ENCODE assay signal across 1 cellular context in genomic region chr9:92293452-92294296, GRCh38.
TF ChIP-seq lines count a peak whose summit lies in the region.

IARS1 (minus strand) TSS chr9:92293697; CDS start chr9:92289419, 4,278 bp downstream.

TF ChIP-seq in HepG2, 621 proteins besides CTCF, POLR2A, EP300 and RAD21 (continued from another document and continues in another):
- TF ChIP-seq HNF1A (IDR thresholded peaks at IDR 0.05; ENCODE audit: low read depth) (no peak; the same call in 1 of the 2 replicates), HNF1A (CRISPR knock-in tag; IDR thresholded peaks at IDR 0.05; ENCODE audit: borderline replicate concordance) (peak; percentile 88), EZH2 (conservative IDR thresholded peaks at IDR 0.05; ENCODE audit: low read depth, low read length) (no peak), ZGPAT (CRISPR knock-in tag; IDR thresholded peaks at IDR 0.05) (peak; percentile 88), BATF2 (CRISPR knock-in tag; IDR thresholded peaks at IDR 0.05) (peak; percentile 47; the same call in 1 of the 2 replicates), ZNF501 (CRISPR knock-in tag; IDR thresholded peaks at IDR 0.05) (peak; percentile 86; the same call in 1 of the 2 replicates), ZNF841 (CRISPR knock-in tag; IDR thresholded peaks at IDR 0.05; ENCODE audit: borderline replicate concordance) (peak; percentile 79; the same call in 1 of the 2 replicates), ARID5B (CRISPR knock-in tag; IDR thresholded peaks at IDR 0.05) (peak; percentile 77), ATAD3A (CRISPR knock-in tag; IDR thresholded peaks at IDR 0.05) (no peak), ESRRA (CRISPR knock-in tag; IDR thresholded peaks at IDR 0.05; ENCODE audit: low read depth) (no peak; the same call in none of the 2 replicates), DBP (CRISPR knock-in tag; IDR thresholded peaks at IDR 0.05; ENCODE audit: not compliant biosample characterization) (peak; percentile 76), MAFK (conservative IDR thresholded peaks at IDR 0.05 in 1 of 2, IDR thresholded peaks at IDR 0.05 in 1 of 2; ENCODE audit: low read length in 2 of 2) (no peak), ZNF552 (CRISPR knock-in tag; IDR thresholded peaks at IDR 0.05; ENCODE audit: borderline replicate concordance) (no peak), ZNF709 (CRISPR knock-in tag; IDR thresholded peaks at IDR 0.05) (peak; percentile 91), ZNF556 (CRISPR knock-in tag; IDR thresholded peaks at IDR 0.05; ENCODE audit: borderline replicate concordance) (peak; percentile 88), IRF2 (CRISPR knock-in tag; IDR thresholded peaks at IDR 0.05) (peak; percentile 96), ZNF10 (CRISPR knock-in tag; IDR thresholded peaks at IDR 0.05; ENCODE audit: borderline replicate concordance, low read depth) (no peak), PLRG1 (conservative IDR thresholded peaks at IDR 0.05) (no peak), ZNF296 (CRISPR knock-in tag; conservative IDR thresholded peaks at IDR 0.05) (no peak), SKI (IDR thresholded peaks at IDR 0.05; ENCODE audit: partially characterized antibody) (peak; percentile 37), ATF1 (CRISPR knock-in tag; IDR thresholded peaks at IDR 0.05) (peak; percentile 89), HNRNPH1 (optimal IDR thresholded peaks at IDR 0.05; ENCODE audit: low read depth, low read length) (peak; percentile 83)
- TF ChIP-seq, protein P1, sequence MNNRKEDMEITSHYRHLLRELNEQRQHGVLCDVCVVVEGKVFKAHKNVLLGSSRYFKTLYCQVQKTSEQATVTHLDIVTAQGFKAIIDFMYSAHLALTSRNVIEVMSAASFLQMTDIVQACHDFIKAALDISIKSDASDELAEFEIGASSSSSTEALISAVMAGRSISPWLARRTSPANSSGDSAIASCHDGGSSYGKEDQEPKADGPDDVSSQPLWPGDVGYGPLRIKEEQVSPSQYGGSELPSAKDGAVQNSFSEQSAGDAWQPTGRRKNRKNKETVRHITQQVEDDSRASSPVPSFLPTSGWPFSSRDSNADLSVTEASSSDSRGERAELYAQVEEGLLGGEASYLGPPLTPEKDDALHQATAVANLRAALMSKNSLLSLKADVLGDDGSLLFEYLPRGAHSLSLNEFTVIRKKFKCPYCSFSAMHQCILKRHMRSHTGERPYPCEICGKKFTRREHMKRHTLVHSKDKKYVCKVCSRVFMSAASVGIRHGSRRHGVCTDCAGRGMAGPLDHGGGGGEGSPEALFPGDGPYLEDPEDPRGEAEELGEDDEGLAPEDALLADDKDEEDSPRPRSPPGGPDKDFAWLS (CRISPR knock-in tag; IDR thresholded peaks at IDR 0.05; ENCODE audit: borderline replicate concordance) = 0 out of 2 replicates have a peak, but pooled peaks have one; percentile 73
- TF ChIP-seq, protein P2, sequence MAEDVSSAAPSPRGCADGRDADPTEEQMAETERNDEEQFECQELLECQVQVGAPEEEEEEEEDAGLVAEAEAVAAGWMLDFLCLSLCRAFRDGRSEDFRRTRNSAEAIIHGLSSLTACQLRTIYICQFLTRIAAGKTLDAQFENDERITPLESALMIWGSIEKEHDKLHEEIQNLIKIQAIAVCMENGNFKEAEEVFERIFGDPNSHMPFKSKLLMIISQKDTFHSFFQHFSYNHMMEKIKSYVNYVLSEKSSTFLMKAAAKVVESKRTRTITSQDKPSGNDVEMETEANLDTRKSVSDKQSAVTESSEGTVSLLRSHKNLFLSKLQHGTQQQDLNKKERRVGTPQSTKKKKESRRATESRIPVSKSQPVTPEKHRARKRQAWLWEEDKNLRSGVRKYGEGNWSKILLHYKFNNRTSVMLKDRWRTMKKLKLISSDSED (CRISPR knock-in tag; IDR thresholded peaks at IDR 0.05) = no peak
- TF ChIP-seq, protein P3, sequence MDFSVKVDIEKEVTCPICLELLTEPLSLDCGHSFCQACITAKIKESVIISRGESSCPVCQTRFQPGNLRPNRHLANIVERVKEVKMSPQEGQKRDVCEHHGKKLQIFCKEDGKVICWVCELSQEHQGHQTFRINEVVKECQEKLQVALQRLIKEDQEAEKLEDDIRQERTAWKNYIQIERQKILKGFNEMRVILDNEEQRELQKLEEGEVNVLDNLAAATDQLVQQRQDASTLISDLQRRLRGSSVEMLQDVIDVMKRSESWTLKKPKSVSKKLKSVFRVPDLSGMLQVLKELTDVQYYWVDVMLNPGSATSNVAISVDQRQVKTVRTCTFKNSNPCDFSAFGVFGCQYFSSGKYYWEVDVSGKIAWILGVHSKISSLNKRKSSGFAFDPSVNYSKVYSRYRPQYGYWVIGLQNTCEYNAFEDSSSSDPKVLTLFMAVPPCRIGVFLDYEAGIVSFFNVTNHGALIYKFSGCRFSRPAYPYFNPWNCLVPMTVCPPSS (IDR thresholded peaks at IDR 0.05) = no peak
- TF ChIP-seq, protein P4, sequence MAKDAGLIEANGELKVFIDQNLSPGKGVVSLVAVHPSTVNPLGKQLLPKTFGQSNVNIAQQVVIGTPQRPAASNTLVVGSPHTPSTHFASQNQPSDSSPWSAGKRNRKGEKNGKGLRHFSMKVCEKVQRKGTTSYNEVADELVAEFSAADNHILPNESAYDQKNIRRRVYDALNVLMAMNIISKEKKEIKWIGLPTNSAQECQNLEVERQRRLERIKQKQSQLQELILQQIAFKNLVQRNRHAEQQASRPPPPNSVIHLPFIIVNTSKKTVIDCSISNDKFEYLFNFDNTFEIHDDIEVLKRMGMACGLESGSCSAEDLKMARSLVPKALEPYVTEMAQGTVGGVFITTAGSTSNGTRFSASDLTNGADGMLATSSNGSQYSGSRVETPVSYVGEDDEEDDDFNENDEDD (CRISPR knock-in tag; IDR thresholded peaks at IDR 0.05; ENCODE audit: borderline replicate concordance) = peak; percentile 95
- TF ChIP-seq, protein P5, sequence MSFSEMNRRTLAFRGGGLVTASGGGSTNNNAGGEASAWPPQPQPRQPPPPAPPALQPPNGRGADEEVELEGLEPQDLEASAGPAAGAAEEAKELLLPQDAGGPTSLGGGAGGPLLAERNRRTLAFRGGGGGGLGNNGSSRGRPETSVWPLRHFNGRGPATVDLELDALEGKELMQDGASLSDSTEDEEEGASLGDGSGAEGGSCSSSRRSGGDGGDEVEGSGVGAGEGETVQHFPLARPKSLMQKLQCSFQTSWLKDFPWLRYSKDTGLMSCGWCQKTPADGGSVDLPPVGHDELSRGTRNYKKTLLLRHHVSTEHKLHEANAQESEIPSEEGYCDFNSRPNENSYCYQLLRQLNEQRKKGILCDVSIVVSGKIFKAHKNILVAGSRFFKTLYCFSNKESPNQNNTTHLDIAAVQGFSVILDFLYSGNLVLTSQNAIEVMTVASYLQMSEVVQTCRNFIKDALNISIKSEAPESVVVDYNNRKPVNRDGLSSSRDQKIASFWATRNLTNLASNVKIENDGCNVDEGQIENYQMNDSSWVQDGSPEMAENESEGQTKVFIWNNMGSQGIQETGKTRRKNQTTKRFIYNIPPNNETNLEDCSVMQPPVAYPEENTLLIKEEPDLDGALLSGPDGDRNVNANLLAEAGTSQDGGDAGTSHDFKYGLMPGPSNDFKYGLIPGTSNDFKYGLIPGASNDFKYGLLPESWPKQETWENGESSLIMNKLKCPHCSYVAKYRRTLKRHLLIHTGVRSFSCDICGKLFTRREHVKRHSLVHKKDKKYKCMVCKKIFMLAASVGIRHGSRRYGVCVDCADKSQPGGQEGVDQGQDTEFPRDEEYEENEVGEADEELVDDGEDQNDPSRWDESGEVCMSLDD (CRISPR knock-in tag; IDR thresholded peaks at IDR 0.05; ENCODE audit: borderline replicate concordance) = peak; percentile 84
- TF ChIP-seq, protein P6, sequence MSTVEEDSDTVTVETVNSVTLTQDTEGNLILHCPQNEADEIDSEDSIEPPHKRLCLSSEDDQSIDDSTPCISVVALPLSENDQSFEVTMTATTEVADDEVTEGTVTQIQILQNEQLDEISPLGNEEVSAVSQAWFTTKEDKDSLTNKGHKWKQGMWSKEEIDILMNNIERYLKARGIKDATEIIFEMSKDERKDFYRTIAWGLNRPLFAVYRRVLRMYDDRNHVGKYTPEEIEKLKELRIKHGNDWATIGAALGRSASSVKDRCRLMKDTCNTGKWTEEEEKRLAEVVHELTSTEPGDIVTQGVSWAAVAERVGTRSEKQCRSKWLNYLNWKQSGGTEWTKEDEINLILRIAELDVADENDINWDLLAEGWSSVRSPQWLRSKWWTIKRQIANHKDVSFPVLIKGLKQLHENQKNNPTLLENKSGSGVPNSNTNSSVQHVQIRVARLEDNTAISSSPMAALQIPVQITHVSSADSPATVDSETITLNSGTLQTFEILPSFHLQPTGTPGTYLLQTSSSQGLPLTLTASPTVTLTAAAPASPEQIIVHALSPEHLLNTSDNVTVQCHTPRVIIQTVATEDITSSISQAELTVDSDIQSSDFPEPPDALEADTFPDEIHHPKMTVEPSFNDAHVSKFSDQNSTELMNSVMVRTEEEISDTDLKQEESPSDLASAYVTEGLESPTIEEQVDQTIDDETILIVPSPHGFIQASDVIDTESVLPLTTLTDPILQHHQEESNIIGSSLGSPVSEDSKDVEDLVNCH (CRISPR knock-in tag; IDR thresholded peaks at IDR 0.05) = no peak
- TF ChIP-seq, protein P7, sequence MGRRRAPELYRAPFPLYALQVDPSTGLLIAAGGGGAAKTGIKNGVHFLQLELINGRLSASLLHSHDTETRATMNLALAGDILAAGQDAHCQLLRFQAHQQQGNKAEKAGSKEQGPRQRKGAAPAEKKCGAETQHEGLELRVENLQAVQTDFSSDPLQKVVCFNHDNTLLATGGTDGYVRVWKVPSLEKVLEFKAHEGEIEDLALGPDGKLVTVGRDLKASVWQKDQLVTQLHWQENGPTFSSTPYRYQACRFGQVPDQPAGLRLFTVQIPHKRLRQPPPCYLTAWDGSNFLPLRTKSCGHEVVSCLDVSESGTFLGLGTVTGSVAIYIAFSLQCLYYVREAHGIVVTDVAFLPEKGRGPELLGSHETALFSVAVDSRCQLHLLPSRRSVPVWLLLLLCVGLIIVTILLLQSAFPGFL (CRISPR knock-in tag; IDR thresholded peaks at IDR 0.05) = 0 out of 2 replicates have a peak, but pooled peaks have one; percentile 70
